Comparison of ENCODE assay signal across 18 cellular contexts in the genomic region with DNA sequence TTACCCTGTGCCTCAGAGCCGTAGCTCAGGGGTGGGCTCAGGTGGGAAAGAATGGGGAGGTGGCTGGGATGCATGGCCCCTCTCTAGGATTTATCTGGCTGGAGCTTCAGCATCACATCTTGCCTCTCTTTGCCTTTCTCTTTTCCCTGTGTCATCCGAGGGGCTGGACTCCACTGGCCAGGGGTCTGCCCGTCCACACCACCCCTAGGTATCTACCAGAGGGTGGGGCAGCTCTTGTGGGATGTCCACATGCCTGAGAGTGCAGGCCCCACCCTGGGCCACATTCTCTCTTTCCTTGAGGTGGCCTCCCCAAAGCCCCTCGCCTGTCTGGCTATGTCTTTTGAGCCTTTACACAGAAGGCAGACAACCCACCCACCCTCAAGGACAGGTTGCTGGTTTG.
"Had no signal": no experiment of that assay in that cellular context is flagged by ENCODE, and none has a peak within 500 bp of the region (broad histone marks: within the 10 kb centered on the region; RNA-seq: fewer than 3 reads in every experiment).

No MANE protein-coding gene starts in this region.

- H3K4me3 ChIP-seq: cardiac muscle cell, heart right ventricle, neural progenitor cell, prostate gland, spleen, testis had no signal

- H2AFZ ChIP-seq: neural progenitor cell had no signal

- DNase-seq: activated B cell treated with CpG ODN at 0.5 μM for 24 hours; activated CD4-positive, alpha-beta memory T cell treated with anti-CD3 and anti-CD28 coated beads for 36 hours; activated CD4-positive, alpha-beta T cell treated with anti-CD3 and anti-CD28 coated beads for 4 hours; activated gamma-delta T cell treated with Interleukin-2 at 50 U/mL for 16 hours; activated T-cell treated with anti-CD3 and anti-CD28 coated beads for 4 hours; heart right ventricle; islet precursor cell; left cardiac atrium; spleen; stimulated activated CD4-positive, alpha-beta T cell treated with anti-CD3 and anti-CD28 coated beads, Interleukin-4, amount 100 ng/mL, for 1 hour; T-helper 1 cell; T1000; testis had no signal

- H3K9me3 ChIP-seq: heart right ventricle, prostate gland, spleen, testis had no signal

- H3K27ac Mint-ChIP-seq: activated B cell treated with CpG ODN at 0.5 μM for 24 hours had no signal

- H3K36me3 ChIP-seq: cardiac muscle cell, neural progenitor cell, prostate gland had no signal

- H3K27ac ChIP-seq: cardiac muscle cell, heart right ventricle, neural progenitor cell, prostate gland, testis had no signal

- H3K4me1 ChIP-seq: prostate gland, testis had no signal

- H3K36me3 Mint-ChIP-seq: activated CD4-positive, alpha-beta memory T cell treated with anti-CD3 and anti-CD28 coated beads for 36 hours had no signal

- H3K4me3 Mint-ChIP-seq: activated B cell treated with CpG ODN at 0.5 μM for 24 hours; activated CD4-positive, alpha-beta memory T cell treated with anti-CD3 and anti-CD28 coated beads for 36 hours; memory B cell; neural progenitor cell had no signal

- H3K9me3 Mint-ChIP-seq: activated B cell treated with CpG ODN at 0.5 μM for 24 hours; activated CD4-positive, alpha-beta memory T cell treated with anti-CD3 and anti-CD28 coated beads for 36 hours; memory B cell; neural progenitor cell had no signal

- H3K27me3 Mint-ChIP-seq: activated B cell treated with CpG ODN at 0.5 μM for 24 hours; activated CD4-positive, alpha-beta memory T cell treated with anti-CD3 and anti-CD28 coated beads for 36 hours; activated CD8-positive, alpha-beta memory T cell treated with anti-CD3 and anti-CD28 coated beads, Interleukin-2, amount 10 ng/mL, durations not matched to agents 7 days and 5 days; memory B cell had no signal

- H3K4me2 ChIP-seq: neural progenitor cell had no signal

- ATAC-seq: activated CD8-positive, alpha-beta memory T cell treated with anti-CD3 and anti-CD28 coated beads, Interleukin-2, amount 10 ng/mL, durations not matched to agents 7 days and 5 days; left cardiac atrium had no signal

- H3K27me3 ChIP-seq: cardiac muscle cell, heart right ventricle, neural progenitor cell, spleen, testis had no signal

- H3K9ac ChIP-seq: neural progenitor cell had no signal
